In genomic region chr5:98726258-98726657, GRCh38 we compare ENCODE assay signal across 7 cellular contexts.
"Had no signal": no experiment of that assay in that cellular context is flagged by ENCODE, and none has a peak within 500 bp of the region (broad histone marks: within the 10 kb centered on the region; RNA-seq: fewer than 3 reads in every experiment).

No MANE protein-coding gene starts in this region.

- H3K4me3 ChIP-seq: GM23248, HAP-1 had no signal

- H3K4me3 Mint-ChIP-seq: IgD-negative memory B cell had no signal

- H3K9me3 ChIP-seq: HAP-1 had no signal

- H3K36me3 ChIP-seq: HAP-1 had no signal

- H3K9ac ChIP-seq: GM23248 had no signal

- DNase-seq: GM23248, GOT3, H7, KG1 had no signal

- FAIRE-seq: HTR-8/SVneo had no signal

- H3K27ac Mint-ChIP-seq: IgD-negative memory B cell had no signal

- H3K36me3 Mint-ChIP-seq: IgD-negative memory B cell had no signal

- H3K4me1 ChIP-seq: HAP-1 had no signal

- H3K4me1 Mint-ChIP-seq: IgD-negative memory B cell had no signal
